In genomic region chr15:37893309-37893708, GRCh38 we compare ENCODE assay signal across 1 cellular context.
A peak's percentile ranks its signal among the peaks of the same experiment; 100 is the strongest.
TF ChIP-seq lines count a peak whose summit lies in the region.

No MANE protein-coding gene starts in this region.

TF ChIP-seq in liver, 16 proteins besides CTCF, POLR2A, EP300 and RAD21 (continued from another document):
- TF ChIP-seq FOXA1 (IDR thresholded peaks at IDR 0.05), result no peak
- no peak for TF ChIP-seq ATF3 (IDR thresholded peaks at IDR 0.05)
- no peak for TF ChIP-seq TAF1 (conservative IDR thresholded peaks at IDR 0.05)
- TF ChIP-seq NR2F2 (IDR thresholded peaks at IDR 0.05), result no peak
- TF ChIP-seq FOXA2 (IDR thresholded peaks at IDR 0.05), result peak; percentile 40
- peak in 1 of 2 donors; percentile 45 for TF ChIP-seq RXRA (IDR thresholded peaks at IDR 0.05)
- TF ChIP-seq SP1 (IDR thresholded peaks at IDR 0.05), result no peak
- TF ChIP-seq HNF4A (conservative IDR thresholded peaks at IDR 0.05), result peak; percentile 7 to 55
- peak; percentile 71 for TF ChIP-seq YY1 (IDR thresholded peaks at IDR 0.05)
- TF ChIP-seq HNF4G (IDR thresholded peaks at IDR 0.05), result no peak
- TF ChIP-seq REST (IDR thresholded peaks at IDR 0.05), result no peak
